Comparison of ENCODE assay signal across 17 cellular contexts in the genomic region with DNA sequence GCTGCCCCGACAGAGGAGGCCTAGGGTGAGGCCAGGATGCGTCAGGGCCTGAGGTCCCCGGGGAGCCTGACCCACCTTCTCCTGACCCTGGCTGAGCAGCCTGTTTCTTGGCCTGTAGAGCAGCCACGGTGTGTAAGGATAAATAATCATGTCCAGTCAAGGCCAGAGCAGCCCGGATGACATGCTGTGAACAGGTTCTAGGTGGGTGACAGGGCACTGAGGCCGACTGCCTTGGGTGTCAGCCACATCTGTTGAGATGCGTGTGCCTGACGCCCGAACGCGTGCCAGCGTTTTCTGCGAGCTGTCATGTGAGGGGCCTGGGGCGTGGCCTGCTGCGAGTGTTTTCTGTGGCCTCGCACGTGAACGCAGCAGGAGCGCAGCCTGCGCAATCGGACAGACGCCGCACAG.
DNase-seq lines count a peak whose midpoint lies in the region; ATAC-seq, FAIRE-seq and TF ChIP-seq lines count a peak whose summit lies in the region.
"Had no signal": no experiment of that assay in that cellular context is flagged by ENCODE, and none has a peak within 500 bp of the region (broad histone marks: within the 10 kb centered on the region; RNA-seq: fewer than 3 reads in every experiment).

No MANE protein-coding gene starts in this region.

- peaks cover 5% of the 10 kb centered on the region for H3K4me1 Mint-ChIP-seq in MCF 10A (ENCODE audit: insufficient read depth, unreplicated experiment)

- TF ChIP-seq CTCF in MCF 10A (IDR thresholded peaks at IDR 0.05; ENCODE audit: unreplicated experiment): no peak
- TF ChIP-seq CTCF in breast epithelium (IDR thresholded peaks at IDR 0.05): no peak
- no peak for TF ChIP-seq CTCF in esophagus squamous epithelium (IDR thresholded peaks at IDR 0.05)
- TF ChIP-seq CTCF in psoas muscle (IDR thresholded peaks at IDR 0.05): no peak
- no peak for TF ChIP-seq CTCF in vagina (IDR thresholded peaks at IDR 0.05)

- BruUV-seq in MCF 10A (replicated peaks; lab: Mats Ljungman, UMichigan): no TSS peak

- H3K36me3 Mint-ChIP-seq in MCF 10A (ENCODE audit: insufficient read depth, unreplicated experiment): peaks cover 18% of the 10 kb centered on the region

- H3K4me3 Mint-ChIP-seq in MCF 10A (ENCODE audit: unreplicated experiment): no peak overlapping the region

- no peaks in the 10 kb centered on the region for H3K36me3 ChIP-seq in breast epithelium
- peaks cover 6 to 31% (median 7%) of the 10 kb centered on the region in 3 donors for H3K36me3 ChIP-seq in esophagus squamous epithelium
- H3K36me3 ChIP-seq in psoas muscle (ENCODE audit: insufficient read depth in 1 of 2, low read depth in 1 of 2): no peaks in the 10 kb centered on the region
- H3K36me3 ChIP-seq in vagina: no peaks in the 10 kb centered on the region
- H3K36me3 ChIP-seq: ovary had no signal

- H3K4me3 ChIP-seq in breast epithelium (no peak overlapping the region), esophagus squamous epithelium (no peak overlapping the region), psoas muscle (no peak overlapping the region), vagina (no peak overlapping the region)
- H3K4me3 ChIP-seq: coronary artery, lung, ovary had no signal

- 60 to 69% methylated on average over 1 to 15 of the region's 23 CpGs for WGBS in esophagus squamous epithelium, 2 donors
- 52 to 72% (median 57%) methylated on average over 23 of the region's 23 CpGs for WGBS in psoas muscle, 3 donors

- H3K27me3 Mint-ChIP-seq in MCF 10A (ENCODE audit: insufficient read depth, unreplicated experiment): no peaks in the 10 kb centered on the region
- H3K27me3 Mint-ChIP-seq: activated naive CD4-positive, alpha-beta T cell treated with anti-CD3 and anti-CD28 coated beads, Interleukin-2, amount 10 ng/mL, durations not matched to agents 7 days and 5 days had no signal

- intact Hi-C loops in MCF 10A (cut with micrococcal nuclease): no loop called here
- intact Hi-C loops in breast epithelium (cut with DNase I; ENCODE audit: low total_unique reads): no loop called here
- intact Hi-C loops in esophagus squamous epithelium (cut with DNase I): no loop called here
- intact Hi-C loops in psoas muscle (cut with DNase I): loop anchor here in 1 of 2 donors (5.0 kb wide), 1 partner anchor 94 kb away; no protein-coding TSS in a partner anchor
- intact Hi-C loops in vagina (cut with DNase I): no loop called here

- peak; percentile 31 to 80 (median 52) for ATAC-seq in psoas muscle

- H3K27ac Mint-ChIP-seq in MCF 10A (ENCODE audit: low read depth, unreplicated experiment): peak overlapping the region; percentile 73

- H3K27me3 ChIP-seq in breast epithelium (no peaks in the 10 kb centered on the region), esophagus squamous epithelium (no peaks in the 10 kb centered on the region), psoas muscle (ENCODE audit: insufficient read depth in 3 of 3, low read length in 2 of 3) (no peaks in the 10 kb centered on the region), vagina (no peaks in the 10 kb centered on the region)
- H3K27me3 ChIP-seq: ovary had no signal

- H3K27ac ChIP-seq in breast epithelium: no peak overlapping the region
- peak overlapping the region; percentile 6 to 60 (median 54) for H3K27ac ChIP-seq in esophagus squamous epithelium
- peak overlapping the region; percentile 54 for H3K27ac ChIP-seq in psoas muscle
- peak overlapping the region; percentile 33 for H3K27ac ChIP-seq in vagina
- H3K27ac ChIP-seq: 22Rv1, coronary artery, ovary had no signal

- no peak for TF ChIP-seq POLR2A in breast epithelium (IDR thresholded peaks at IDR 0.05)
- no peak for TF ChIP-seq POLR2A in esophagus squamous epithelium (IDR thresholded peaks at IDR 0.05)
- no peak for TF ChIP-seq POLR2A in vagina (IDR thresholded peaks at IDR 0.05)
- TF ChIP-seq POLR2A in GM12892 (IDR thresholded peaks at IDR 0.05; ENCODE audit: low read depth, low read length): no peak

- CTCF ChIA-PET in MCF 10A (lab: Yijun Ruan, JAX): interaction anchor here (1.5 to 1.6 kb wide), 2 partner anchors 47 to 85 kb away, joined by 3 read pairs; no protein-coding TSS in a partner anchor

- no peaks in the 10 kb centered on the region for H3K9me3 Mint-ChIP-seq in MCF 10A (ENCODE audit: unreplicated experiment)
- H3K9me3 Mint-ChIP-seq: activated naive CD4-positive, alpha-beta T cell treated with anti-CD3 and anti-CD28 coated beads, Interleukin-2, amount 10 ng/mL, durations not matched to agents 7 days and 5 days had no signal

- POLR2A ChIA-PET in MCF 10A (lab: Yijun Ruan, JAX): interaction anchor here (0.6 kb wide), 1 partner anchor 116 kb away, joined by 3 read pairs; no protein-coding TSS in a partner anchor

- no peak for FAIRE-seq in GM12892 (lab: Jason Lieb, UNC)

- H3K4me1 ChIP-seq in breast epithelium (peaks cover 7 to 32% of the 10 kb centered on the region in 2 donors), esophagus squamous epithelium (peaks cover 50 to 98% (median 67%) of the 10 kb centered on the region in 3 donors), psoas muscle (peaks cover 85% of the 10 kb centered on the region), vagina (peaks cover 83% of the 10 kb centered on the region)

- DNase-seq in MCF 10A (ENCODE audit: unreplicated experiment) (no peak), breast epithelium (ENCODE audit: low spot score in 2 of 2) (no peak), esophagus squamous epithelium (lab: John Stamatoyannopoulos, UW) (no peak), psoas muscle (peak in 1 of 2 donors; percentile 93), vagina (ENCODE audit: extremely low spot score in 2 of 2) (no peak), A172 (ENCODE audit: low spot score) (no peak), NCI-H1417 (lab: John Stamatoyannopoulos, UW) (no peak), GM12892 (ENCODE audit: insufficient read length) (no peak)
- DNase-seq: activated naive CD4-positive, alpha-beta T cell treated with anti-CD3 and anti-CD28 coated beads, Interleukin-2, amount 10 ng/mL, durations not matched to agents 7 days and 5 days; GDM1; NCI-H146; RPMI8226; SW 1271 had no signal

- H3K9me3 ChIP-seq in breast epithelium (no peaks in the 10 kb centered on the region), esophagus squamous epithelium (no peaks in the 10 kb centered on the region), psoas muscle (no peaks in the 10 kb centered on the region), vagina (no peaks in the 10 kb centered on the region)
- H3K9me3 ChIP-seq: ovary had no signal

Comparison
In these comparisons a context has a peak if more than half of its experiments do, and no peak if none do; other contexts are left out.
1. H3K27ac ChIP-seq: peak in esophagus squamous epithelium (4 of 4), psoas muscle (single experiment) and vagina (single experiment); none in breast epithelium (0 of 2).